ENCODE assay signal across 8 cellular contexts in genomic region chr1:52904590-52905375, GRCh38. TPM values are rescaled to one million over a fixed set of nuclear protein-coding genes. Genes with fewer than 3 reads are reported as not detected.
DNase-seq lines count a peak whose midpoint lies in the region; ATAC-seq, FAIRE-seq and TF ChIP-seq lines count a peak whose summit lies in the region.

No MANE protein-coding gene starts in this region.

- TF ChIP-seq CTCF in AG04449 (IDR thresholded peaks at IDR 0.05; ENCODE audit: insufficient read depth, low read length, missing control alignments): peak; percentile 52

- FAIRE-seq in GM12891 (lab: Jason Lieb, UNC): peak; percentile 78

- CTCF ChIA-PET in AG04449 (lab: Yijun Ruan, JAX): interaction anchor here (1.0 to 2.3 kb wide), 10 partner anchors 12 to 285 kb away, joined by 3 to 9 read pairs (median 5); partner anchors contain the start of gene ECHDC2

- H3K4me1 ChIP-seq in adipocyte (ENCODE audit: control insufficient read depth, insufficient read depth, low read length): peaks cover 7% of the 10 kb centered on the region

- no peak for DNase-seq in AG04449 (ENCODE audit: low read depth, low spot score)
- DNase-seq in GM12891 (ENCODE audit: insufficient read length, low spot score): peak; percentile 74
- DNase-seq in NCI-H526 (lab: John Stamatoyannopoulos, UW): peak; percentile 32 to 55
- peak; percentile 15 for DNase-seq in adipocyte (ENCODE audit: low read depth)
- peak; percentile 35 to 59 for DNase-seq in lung microvascular endothelial cell (ENCODE audit: low read depth in 2 of 2)
- DNase-seq in inferior parietal cortex (ENCODE audit: extremely low spot score): no peak
- DNase-seq in DMS79 (lab: John Stamatoyannopoulos, UW): no peak

- H3K27me3 ChIP-seq in adipocyte (replicated peaks; ENCODE audit: control insufficient read depth, insufficient read depth, low read length): no peaks in the 10 kb centered on the region

- H3K9me3 ChIP-seq in adipocyte (ENCODE audit: control insufficient read depth, low read length): no peaks in the 10 kb centered on the region

- H3K9ac ChIP-seq in adipocyte (ENCODE audit: low read length): no peak overlapping the region

- POLR2A ChIA-PET in AG04449 (lab: Yijun Ruan, JAX): no interaction called here

- peaks cover 2% of the 10 kb centered on the region for H3K36me3 ChIP-seq in adipocyte (ENCODE audit: control insufficient read depth, insufficient read depth, low read length, severe bottlenecking)

- no peak for TF ChIP-seq POLR2A in GM12891 (IDR thresholded peaks at IDR 0.05; ENCODE audit: low read depth, low read length)

- H3K4me3 ChIP-seq in AG04449 (ENCODE audit: low read depth, low read length) (no peak overlapping the region), adipocyte (ENCODE audit: low read length) (no peak overlapping the region)

- no peak for ATAC-seq in HG03460 (IDR thresholded peaks at IDR 0.05; ENCODE audit: unreplicated experiment)

TF ChIP-seq in GM12891, 5 proteins besides CTCF, POLR2A, EP300 and RAD21:
- TF ChIP-seq TAF1 (IDR thresholded peaks at IDR 0.05; ENCODE audit: low read depth, low read length) (no peak), POU2F2 (IDR thresholded peaks at IDR 0.05; ENCODE audit: low read depth, low read length) (no peak), PAX5 (IDR thresholded peaks at IDR 0.05; ENCODE audit: insufficient read depth, low read length, severe bottlenecking) (no peak), POLR2AphosphoS5 (IDR thresholded peaks at IDR 0.05; ENCODE audit: low read depth, low read length) (no peak), SPI1 (IDR thresholded peaks at IDR 0.05; ENCODE audit: low read depth, low read length) (no peak)

RNA-seq across cellular contexts. Expression of gene ECHDC2, which starts 16.8 kb away (rescaled TPM):
- polyA plus RNA-seq in GM12891 (2012; ENCODE audit: low read depth, missing spikeins): 30.9 TPM
- 7.0 and 7.9 TPM in 2 replicates for total RNA-seq in lung microvascular endothelial cell

RNA-seq across cellular contexts. Expression of gene SCP2, which starts 22.3 kb away (rescaled TPM):
- polyA plus RNA-seq in GM12891 (2012; ENCODE audit: low read depth, missing spikeins): 78.7 TPM
- total RNA-seq in lung microvascular endothelial cell: 95.2 and 102 TPM in 2 replicates

Comparison
In these comparisons a context has a peak if more than half of its experiments do, and no peak if none do; other contexts are left out.
1. DNase-seq: peak in GM12891 (single experiment), NCI-H526 (2 of 2), adipocyte (single experiment) and lung microvascular endothelial cell (2 of 2); none in AG04449 (single experiment), inferior parietal cortex (single experiment) and DMS79 (single experiment).